Comparison of ENCODE assay signal across 1 cellular context in the genomic region with DNA sequence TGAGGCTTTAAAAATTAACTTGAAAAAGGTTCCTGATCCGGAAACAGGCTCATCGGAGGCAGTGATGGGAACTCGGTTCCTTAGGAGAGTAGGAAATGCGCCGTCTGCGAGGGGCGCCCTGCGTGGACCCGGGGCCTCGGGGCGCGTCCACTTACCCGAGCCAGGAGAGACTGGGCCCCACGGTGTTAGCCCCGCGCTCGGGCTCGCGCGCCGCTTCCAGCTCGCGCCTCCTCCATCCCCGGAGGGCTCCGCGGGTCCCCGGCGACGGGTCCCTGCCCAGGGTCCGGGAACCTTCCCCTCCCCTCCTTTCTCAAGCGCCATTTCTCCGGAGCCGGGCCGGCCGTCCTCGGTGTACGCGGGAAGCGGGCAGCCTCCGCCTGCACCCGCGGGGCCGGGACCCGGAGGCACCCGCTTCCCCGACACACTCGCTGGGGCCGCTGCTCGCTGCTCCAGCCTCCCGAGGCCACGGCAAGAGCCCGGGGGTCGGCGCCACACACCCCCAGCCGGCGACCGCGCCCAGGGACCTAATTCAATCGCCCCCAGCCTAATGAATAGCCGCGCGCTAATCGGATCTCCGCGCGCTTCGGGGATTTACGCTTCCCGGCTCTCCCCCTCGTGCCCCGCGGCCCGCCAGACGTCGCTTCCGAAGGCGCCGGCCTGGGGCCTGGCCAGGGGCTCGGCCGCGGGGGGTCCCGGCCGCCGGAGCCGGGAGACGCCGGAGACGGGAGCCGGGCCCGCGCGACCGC.
A peak's percentile ranks its signal among the peaks of the same experiment; 100 is the strongest.
TF ChIP-seq lines count a peak whose summit lies in the region.

No MANE protein-coding gene starts in this region.

TF ChIP-seq in HEK293, 187 proteins besides CTCF, POLR2A, EP300 and RAD21 (continued from another document and continues in another):
- TF ChIP-seq ZNF777 (tag by site-specific recombination; IDR thresholded peaks at IDR 0.05; ENCODE audit: borderline replicate concordance) (peak; percentile 71; the same call in 1 of the 2 replicates), SALL2 (tag by site-specific recombination; IDR thresholded peaks at IDR 0.05; ENCODE audit: borderline replicate concordance) (no peak), ZNF292 (tag by site-specific recombination; IDR thresholded peaks at IDR 0.05; ENCODE audit: borderline replicate concordance, low read depth) (no peak), ZNF548 (tag by site-specific recombination; IDR thresholded peaks at IDR 0.05) (no peak), TRIM28 (IDR thresholded peaks at IDR 0.05; ENCODE audit: borderline replicate concordance, low read length) (no peak), ZNF416 (tag by site-specific recombination; IDR thresholded peaks at IDR 0.05) (no peak), SCRT1 (tag by site-specific recombination; IDR thresholded peaks at IDR 0.05; ENCODE audit: borderline replicate concordance) (no peak), ZNF133 (tag by site-specific recombination; IDR thresholded peaks at IDR 0.05) (no peak), ZNF473 (tag by site-specific recombination; IDR thresholded peaks at IDR 0.05) (peak; percentile 91), HOXD13 (CRISPR knock-in tag; IDR thresholded peaks at IDR 0.05; ENCODE audit: borderline replicate concordance) (no peak), ZNF555 (tag by site-specific recombination; conservative IDR thresholded peaks at IDR 0.05) (no peak), ZNF350 (tag by site-specific recombination; IDR thresholded peaks at IDR 0.05) (no peak), ZEB2 (tag by site-specific recombination; IDR thresholded peaks at IDR 0.05) (peak; percentile 68; the same call in 1 of the 2 replicates), ZNF394 (tag by site-specific recombination; IDR thresholded peaks at IDR 0.05; ENCODE audit: borderline replicate concordance) (peak; percentile 73; the same call in 1 of the 2 replicates), ZNF585B (tag by site-specific recombination; IDR thresholded peaks at IDR 0.05) (no peak), ZNF843 (tag by site-specific recombination; IDR thresholded peaks at IDR 0.05) (peak; percentile 16; the same call in 1 of the 2 replicates), ZNF248 (tag by site-specific recombination; IDR thresholded peaks at IDR 0.05) (no peak), ZNF792 (tag by site-specific recombination; IDR thresholded peaks at IDR 0.05) (no peak), ZNF501 (tag by site-specific recombination; IDR thresholded peaks at IDR 0.05) (peak; percentile 59; the same call in 1 of the 2 replicates), RBAK (tag by site-specific recombination; IDR thresholded peaks at IDR 0.05) (no peak), ZNF404 (tag by site-specific recombination; IDR thresholded peaks at IDR 0.05) (0 out of 2 replicates have a peak, but pooled peaks have one; percentile 28), ZNF239 (tag by site-specific recombination; IDR thresholded peaks at IDR 0.05) (no peak), ZBTB6 (tag by site-specific recombination; IDR thresholded peaks at IDR 0.05) (peak; percentile 98), ZBTB17 (tag by site-specific recombination; IDR thresholded peaks at IDR 0.05) (no peak), ZNF530 (tag by site-specific recombination; IDR thresholded peaks at IDR 0.05; ENCODE audit: low read depth) (no peak), ZNF518A (tag by site-specific recombination; conservative IDR thresholded peaks at IDR 0.05; ENCODE audit: low read depth) (no peak), ZNF354C (tag by site-specific recombination; IDR thresholded peaks at IDR 0.05; ENCODE audit: borderline replicate concordance, low read depth) (no peak), ZBTB20 (tag by site-specific recombination; IDR thresholded peaks at IDR 0.05) (peak; percentile 99), ZNF423 (tag by site-specific recombination; IDR thresholded peaks at IDR 0.05) (no peak), ZSCAN16 (tag by site-specific recombination; IDR thresholded peaks at IDR 0.05) (no peak), ZNF654 (tag by site-specific recombination; IDR thresholded peaks at IDR 0.05; ENCODE audit: low read depth) (no peak), YY2 (tag by site-specific recombination; IDR thresholded peaks at IDR 0.05) (no peak), FEZF1 (tag by site-specific recombination; IDR thresholded peaks at IDR 0.05) (no peak)
- TF ChIP-seq, protein P1, sequence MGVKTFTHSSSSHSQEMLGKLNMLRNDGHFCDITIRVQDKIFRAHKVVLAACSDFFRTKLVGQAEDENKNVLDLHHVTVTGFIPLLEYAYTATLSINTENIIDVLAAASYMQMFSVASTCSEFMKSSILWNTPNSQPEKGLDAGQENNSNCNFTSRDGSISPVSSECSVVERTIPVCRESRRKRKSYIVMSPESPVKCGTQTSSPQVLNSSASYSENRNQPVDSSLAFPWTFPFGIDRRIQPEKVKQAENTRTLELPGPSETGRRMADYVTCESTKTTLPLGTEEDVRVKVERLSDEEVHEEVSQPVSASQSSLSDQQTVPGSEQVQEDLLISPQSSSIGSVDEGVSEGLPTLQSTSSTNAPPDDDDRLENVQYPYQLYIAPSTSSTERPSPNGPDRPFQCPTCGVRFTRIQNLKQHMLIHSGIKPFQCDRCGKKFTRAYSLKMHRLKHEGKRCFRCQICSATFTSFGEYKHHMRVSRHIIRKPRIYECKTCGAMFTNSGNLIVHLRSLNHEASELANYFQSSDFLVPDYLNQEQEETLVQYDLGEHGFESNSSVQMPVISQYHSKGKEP (tag by site-specific recombination; IDR thresholded peaks at IDR 0.05), result no peak
- TF ChIP-seq, protein P2, sequence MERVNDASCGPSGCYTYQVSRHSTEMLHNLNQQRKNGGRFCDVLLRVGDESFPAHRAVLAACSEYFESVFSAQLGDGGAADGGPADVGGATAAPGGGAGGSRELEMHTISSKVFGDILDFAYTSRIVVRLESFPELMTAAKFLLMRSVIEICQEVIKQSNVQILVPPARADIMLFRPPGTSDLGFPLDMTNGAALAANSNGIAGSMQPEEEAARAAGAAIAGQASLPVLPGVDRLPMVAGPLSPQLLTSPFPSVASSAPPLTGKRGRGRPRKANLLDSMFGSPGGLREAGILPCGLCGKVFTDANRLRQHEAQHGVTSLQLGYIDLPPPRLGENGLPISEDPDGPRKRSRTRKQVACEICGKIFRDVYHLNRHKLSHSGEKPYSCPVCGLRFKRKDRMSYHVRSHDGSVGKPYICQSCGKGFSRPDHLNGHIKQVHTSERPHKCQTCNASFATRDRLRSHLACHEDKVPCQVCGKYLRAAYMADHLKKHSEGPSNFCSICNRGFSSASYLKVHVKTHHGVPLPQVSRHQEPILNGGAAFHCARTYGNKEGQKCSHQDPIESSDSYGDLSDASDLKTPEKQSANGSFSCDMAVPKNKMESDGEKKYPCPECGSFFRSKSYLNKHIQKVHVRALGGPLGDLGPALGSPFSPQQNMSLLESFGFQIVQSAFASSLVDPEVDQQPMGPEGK (tag by site-specific recombination; IDR thresholded peaks at IDR 0.05), result peak; percentile 73
- TF ChIP-seq, protein P3, sequence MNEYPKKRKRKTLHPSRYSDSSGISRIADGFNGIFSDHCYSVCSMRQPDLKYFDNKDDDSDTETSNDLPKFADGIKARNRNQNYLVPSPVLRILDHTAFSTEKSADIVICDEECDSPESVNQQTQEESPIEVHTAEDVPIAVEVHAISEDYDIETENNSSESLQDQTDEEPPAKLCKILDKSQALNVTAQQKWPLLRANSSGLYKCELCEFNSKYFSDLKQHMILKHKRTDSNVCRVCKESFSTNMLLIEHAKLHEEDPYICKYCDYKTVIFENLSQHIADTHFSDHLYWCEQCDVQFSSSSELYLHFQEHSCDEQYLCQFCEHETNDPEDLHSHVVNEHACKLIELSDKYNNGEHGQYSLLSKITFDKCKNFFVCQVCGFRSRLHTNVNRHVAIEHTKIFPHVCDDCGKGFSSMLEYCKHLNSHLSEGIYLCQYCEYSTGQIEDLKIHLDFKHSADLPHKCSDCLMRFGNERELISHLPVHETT (tag by site-specific recombination; IDR thresholded peaks at IDR 0.05), result no peak
- TF ChIP-seq, protein P4, sequence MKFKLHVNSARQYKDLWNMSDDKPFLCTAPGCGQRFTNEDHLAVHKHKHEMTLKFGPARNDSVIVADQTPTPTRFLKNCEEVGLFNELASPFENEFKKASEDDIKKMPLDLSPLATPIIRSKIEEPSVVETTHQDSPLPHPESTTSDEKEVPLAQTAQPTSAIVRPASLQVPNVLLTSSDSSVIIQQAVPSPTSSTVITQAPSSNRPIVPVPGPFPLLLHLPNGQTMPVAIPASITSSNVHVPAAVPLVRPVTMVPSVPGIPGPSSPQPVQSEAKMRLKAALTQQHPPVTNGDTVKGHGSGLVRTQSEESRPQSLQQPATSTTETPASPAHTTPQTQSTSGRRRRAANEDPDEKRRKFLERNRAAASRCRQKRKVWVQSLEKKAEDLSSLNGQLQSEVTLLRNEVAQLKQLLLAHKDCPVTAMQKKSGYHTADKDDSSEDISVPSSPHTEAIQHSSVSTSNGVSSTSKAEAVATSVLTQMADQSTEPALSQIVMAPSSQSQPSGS (tag by site-specific recombination; IDR thresholded peaks at IDR 0.05; ENCODE audit: low read depth), result no peak
- TF ChIP-seq, protein P5, sequence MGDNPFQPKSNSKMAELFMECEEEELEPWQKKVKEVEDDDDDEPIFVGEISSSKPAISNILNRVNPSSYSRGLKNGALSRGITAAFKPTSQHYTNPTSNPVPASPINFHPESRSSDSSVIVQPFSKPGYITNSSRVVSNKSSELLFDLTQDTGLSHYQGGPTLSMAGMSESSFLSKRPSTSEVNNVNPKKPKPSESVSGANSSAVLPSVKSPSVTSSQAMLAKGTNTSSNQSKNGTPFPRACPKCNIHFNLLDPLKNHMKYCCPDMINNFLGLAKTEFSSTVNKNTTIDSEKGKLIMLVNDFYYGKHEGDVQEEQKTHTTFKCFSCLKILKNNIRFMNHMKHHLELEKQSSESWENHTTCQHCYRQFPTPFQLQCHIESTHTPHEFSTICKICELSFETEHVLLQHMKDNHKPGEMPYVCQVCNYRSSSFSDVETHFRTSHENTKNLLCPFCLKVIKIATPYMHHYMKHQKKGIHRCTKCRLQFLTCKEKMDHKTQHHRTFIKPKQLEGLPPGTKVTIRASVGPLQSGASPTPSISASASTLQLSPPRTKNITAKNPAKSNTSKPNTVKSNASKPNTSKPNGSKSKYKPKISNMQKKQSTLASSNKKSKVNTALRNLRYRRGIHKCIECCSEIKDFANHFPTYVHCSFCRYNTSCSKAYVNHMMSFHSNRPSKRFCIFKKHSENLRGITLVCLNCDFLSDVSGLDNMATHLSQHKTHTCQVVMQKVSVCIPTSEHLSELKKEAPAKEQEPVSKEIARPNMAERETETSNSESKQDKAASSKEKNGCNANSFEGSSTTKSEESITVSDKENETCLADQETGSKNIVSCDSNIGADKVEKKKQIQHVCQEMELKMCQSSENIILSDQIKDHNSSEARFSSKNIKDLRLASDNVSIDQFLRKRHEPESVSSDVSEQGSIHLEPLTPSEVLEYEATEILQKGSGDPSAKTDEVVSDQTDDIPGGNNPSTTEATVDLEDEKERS (tag by site-specific recombination; IDR thresholded peaks at IDR 0.05), result no peak
- TF ChIP-seq, protein P6, sequence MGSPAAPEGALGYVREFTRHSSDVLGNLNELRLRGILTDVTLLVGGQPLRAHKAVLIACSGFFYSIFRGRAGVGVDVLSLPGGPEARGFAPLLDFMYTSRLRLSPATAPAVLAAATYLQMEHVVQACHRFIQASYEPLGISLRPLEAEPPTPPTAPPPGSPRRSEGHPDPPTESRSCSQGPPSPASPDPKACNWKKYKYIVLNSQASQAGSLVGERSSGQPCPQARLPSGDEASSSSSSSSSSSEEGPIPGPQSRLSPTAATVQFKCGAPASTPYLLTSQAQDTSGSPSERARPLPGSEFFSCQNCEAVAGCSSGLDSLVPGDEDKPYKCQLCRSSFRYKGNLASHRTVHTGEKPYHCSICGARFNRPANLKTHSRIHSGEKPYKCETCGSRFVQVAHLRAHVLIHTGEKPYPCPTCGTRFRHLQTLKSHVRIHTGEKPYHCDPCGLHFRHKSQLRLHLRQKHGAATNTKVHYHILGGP (tag by site-specific recombination; IDR thresholded peaks at IDR 0.05), result no peak
- TF ChIP-seq, protein P7, sequence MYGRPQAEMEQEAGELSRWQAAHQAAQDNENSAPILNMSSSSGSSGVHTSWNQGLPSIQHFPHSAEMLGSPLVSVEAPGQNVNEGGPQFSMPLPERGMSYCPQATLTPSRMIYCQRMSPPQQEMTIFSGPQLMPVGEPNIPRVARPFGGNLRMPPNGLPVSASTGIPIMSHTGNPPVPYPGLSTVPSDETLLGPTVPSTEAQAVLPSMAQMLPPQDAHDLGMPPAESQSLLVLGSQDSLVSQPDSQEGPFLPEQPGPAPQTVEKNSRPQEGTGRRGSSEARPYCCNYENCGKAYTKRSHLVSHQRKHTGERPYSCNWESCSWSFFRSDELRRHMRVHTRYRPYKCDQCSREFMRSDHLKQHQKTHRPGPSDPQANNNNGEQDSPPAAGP (tag by site-specific recombination; IDR thresholded peaks at IDR 0.05), result peak; percentile 36; the same call in 1 of the 2 replicates
